Comparison of ENCODE assay signal across 33 cellular contexts in the genomic region with DNA sequence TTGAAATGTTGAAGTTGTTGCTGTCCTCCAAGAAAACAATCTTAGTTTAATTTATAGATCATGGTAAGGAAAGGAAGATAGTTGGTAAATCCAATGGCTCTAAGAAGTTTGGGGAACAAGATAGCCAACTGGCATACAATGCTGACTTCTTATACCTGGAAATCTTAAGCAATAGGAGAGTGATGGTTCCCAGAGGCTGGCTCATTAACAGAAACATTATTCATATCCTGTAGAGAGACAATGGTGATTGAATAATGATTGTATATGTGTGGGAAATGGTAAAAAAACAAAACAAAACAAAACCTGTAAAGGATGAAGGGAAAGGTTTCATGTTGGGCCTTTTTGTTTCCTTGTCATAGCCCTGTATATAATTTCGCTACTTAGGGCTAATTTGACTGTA.
"Had no signal": no experiment of that assay in that cellular context is flagged by ENCODE, and none has a peak within 500 bp of the region (broad histone marks: within the 10 kb centered on the region; RNA-seq: fewer than 3 reads in every experiment).

No MANE protein-coding gene starts in this region.

- H3K27ac ChIP-seq: adrenal gland, body of pancreas, brain microvascular endothelial cell, VCaP had no signal

- H3K36me3 ChIP-seq: adrenal gland, brain microvascular endothelial cell had no signal

- FAIRE-seq: astrocyte, TTC549 had no signal

- ATAC-seq: activated CD8-positive, alpha-beta T cell treated with anti-CD3 and anti-CD28 coated beads for 36 hours; activated naive CD4-positive, alpha-beta T cell treated with anti-CD3 and anti-CD28 coated beads, Interleukin-2, amount 50 U/mL, for 72 hours; activated T-cell treated with anti-CD3 and anti-CD28 coated beads, Interleukin-2, amount 50 U/mL, for 4 hours; activated T-cell treated with anti-CD3 and anti-CD28 coated beads, Interleukin-2, amount 50 U/mL, for 72 hours; activated T-helper 17 cell treated with anti-CD3 and anti-CD28 coated beads, Interleukin-2, amount 50 U/mL, for 72 hours; body of pancreas had no signal

- H3K4me3 ChIP-seq: adrenal gland, body of pancreas had no signal

- DNase-seq: activated B cell treated with CpG ODN at 0.5 μM for 24 hours; activated CD4-positive, alpha-beta memory T cell treated with anti-CD3 and anti-CD28 coated beads for 36 hours; activated CD4-positive, alpha-beta T cell treated with anti-CD3 and anti-CD28 coated beads for 4 hours; activated CD4-positive, alpha-beta T cell treated with anti-CD3 and anti-CD28 coated beads, Interleukin-2, amount 10 ng/mL, durations not matched to agents 24 days and 14 days; activated CD4-positive, alpha-beta T cell treated with anti-CD3 and anti-CD28 coated beads, Interleukin-2, amount 50 U/mL, for 1 hour; activated CD4-positive, alpha-beta T cell treated with anti-CD3 and anti-CD28 coated beads, Interleukin-2, amount 50 U/mL, for 4 hours; activated CD4-positive, CD25-positive, alpha-beta regulatory T cell treated with anti-CD3 and anti-CD28 coated beads, Interleukin-2, amount 50 U/mL, for 72 hours; activated CD8-positive, alpha-beta memory T cell treated with anti-CD3 and anti-CD28 coated beads, Interleukin-2, amount 50 U/mL, for 4 hours; activated CD8-positive, alpha-beta T cell treated with anti-CD3 and anti-CD28 coated beads for 36 hours; activated effector memory CD4-positive, alpha-beta T cell treated with anti-CD3 and anti-CD28 coated beads, Interleukin-2, amount 50 U/mL, for 16 hours; activated gamma-delta T cell treated with Interleukin-2 at 50 U/mL for 16 hours; activated naive CD4-positive, alpha-beta T cell; activated naive CD4-positive, alpha-beta T cell treated with anti-CD3 and anti-CD28 coated beads for 36 hours; activated naive CD4-positive, alpha-beta T cell treated with anti-CD3 and anti-CD28 coated beads, Interleukin-2, amount 50 U/mL, for 16 hours; activated naive CD8-positive, alpha-beta T cell treated with anti-CD3 and anti-CD28 coated beads for 36 hours; activated T-cell treated with anti-CD3 and anti-CD28 coated beads for 4 hours; activated T-cell treated with anti-CD3 and anti-CD28 coated beads, Interleukin-2, amount 50 U/mL, for 1 hour; activated T-cell treated with anti-CD3 and anti-CD28 coated beads, Interleukin-2, amount 50 U/mL, for 4 hours; activated T-cell treated with anti-CD3 and anti-CD28 coated beads, Interleukin-2, amount 50 U/mL, for 72 hours; adrenal gland; amniotic stem cell; aorta; body of pancreas; brain microvascular endothelial cell; central memory CD4-positive, alpha-beta T cell; T-helper 1 cell; T-helper 2 cell; T-helper 9 cell had no signal

- H3K27me3 ChIP-seq: adrenal gland, body of pancreas, brain microvascular endothelial cell had no signal

- H3K4me1 ChIP-seq: adrenal gland, body of pancreas had no signal
